13 cellular contexts compared by ENCODE assay signal in the genomic region with DNA sequence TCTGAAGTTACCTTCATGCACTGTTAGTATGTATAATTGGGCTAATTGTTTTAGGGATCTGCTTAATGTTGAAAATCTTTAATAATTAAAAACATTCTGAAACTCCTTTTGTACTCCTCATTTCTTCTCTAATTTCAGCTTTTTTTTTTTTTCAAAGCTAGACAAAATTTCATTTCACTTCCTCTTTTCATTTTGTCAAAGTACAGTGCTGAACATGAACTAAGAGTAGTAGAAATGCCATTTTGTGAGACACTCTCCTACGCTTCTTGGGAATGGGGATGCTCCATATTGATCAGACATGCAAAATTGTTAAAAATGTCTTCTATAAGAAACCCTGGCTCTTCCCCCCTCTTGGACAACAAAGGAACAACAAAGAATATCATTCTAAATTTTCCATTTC. TPM values are rescaled to one million over a fixed set of nuclear protein-coding genes. Genes with fewer than 3 reads are reported as not detected.
DNase-seq lines count a peak whose midpoint lies in the region; ATAC-seq, FAIRE-seq and TF ChIP-seq lines count a peak whose summit lies in the region.
"Had no signal": no experiment of that assay in that cellular context is flagged by ENCODE, and none has a peak within 500 bp of the region (broad histone marks: within the 10 kb centered on the region; RNA-seq: fewer than 3 reads in every experiment).

No MANE protein-coding gene starts in this region.

- WGBS in smooth muscle cell (ENCODE audit: low lambda C conversion rate), result 100% methylated on average over 1 of the region's 1 CpG

- H3K4me1 ChIP-seq in adipocyte (ENCODE audit: control insufficient read depth, insufficient read depth, low read length), result peaks cover 15% of the 10 kb centered on the region
- peaks cover 0 to 7% of the 10 kb centered on the region in 2 donors for H3K4me1 ChIP-seq in kidney (ENCODE audit: control insufficient read depth in 1 of 2, insufficient read depth in 1 of 2, low read depth in 1 of 2, low read length in 2 of 2)
- peaks cover 3% of the 10 kb centered on the region for H3K4me1 ChIP-seq in smooth muscle cell (ENCODE audit: low read depth)

- H3K27me3 ChIP-seq in adipocyte (replicated peaks; ENCODE audit: control insufficient read depth, insufficient read depth, low read length) (no peaks in the 10 kb centered on the region), smooth muscle cell (ENCODE audit: low read depth) (no peaks in the 10 kb centered on the region)

- H3F3A ChIP-seq in smooth muscle cell (ENCODE audit: low read depth), result peaks cover 7% of the 10 kb centered on the region

- peak; percentile 13 to 17 for DNase-seq in AML-193 (lab: John Stamatoyannopoulos, UW)
- DNase-seq in KBM-7, result peak; percentile 68
- DNase-seq in adipocyte (ENCODE audit: low read depth), result no peak
- DNase-seq in kidney, result no peak
- DNase-seq in smooth muscle cell (lab: John Stamatoyannopoulos, UW; ENCODE audit: unreplicated experiment), result no peak
- DNase-seq in HuH-7.5 (ENCODE audit: low spot score), result no peak
- DNase-seq: activated CD4-positive, alpha-beta T cell treated with anti-CD3 and anti-CD28 coated beads, Interleukin-2, amount 10 ng/mL, durations not matched to agents 7 days and 5 days; activated effector memory CD4-positive, alpha-beta T cell treated with Interleukin-2 at 50 U/mL for 16 hours; NCI-H1092; NCI-H526 treated with DMSO at 0.1 percent for 48 hours had no signal

- H3K27ac ChIP-seq in kidney (ENCODE audit: low read depth in 2 of 2, low read length in 2 of 2) (no peak overlapping the region), smooth muscle cell (ENCODE audit: low read depth) (no peak overlapping the region)

- H3K36me3 ChIP-seq in adipocyte (ENCODE audit: control insufficient read depth, insufficient read depth, low read length, severe bottlenecking) (peaks cover 5% of the 10 kb centered on the region), kidney (ENCODE audit: control insufficient read depth in 1 of 2, insufficient read depth in 2 of 2, low read length in 2 of 2) (no peaks in the 10 kb centered on the region), smooth muscle cell (ENCODE audit: low read depth) (no peaks in the 10 kb centered on the region)

- no peaks in the 10 kb centered on the region for H4K20me1 ChIP-seq in smooth muscle cell (ENCODE audit: low read depth)

- TF ChIP-seq CTCF in kidney (IDR thresholded peaks at IDR 0.05; ENCODE audit: borderline replicate concordance, extremely low read depth, insufficient read depth) (no peak), smooth muscle cell (IDR thresholded peaks at IDR 0.05; ENCODE audit: borderline replicate concordance, insufficient read depth, poor library complexity, severe bottlenecking) (no peak)

- no peak overlapping the region for H3K4me2 ChIP-seq in smooth muscle cell

- H3K9ac ChIP-seq in adipocyte (ENCODE audit: low read length) (peak overlapping the region; percentile 88), kidney (ENCODE audit: low read length in 2 of 2) (no peak overlapping the region), smooth muscle cell (ENCODE audit: low read depth) (no peak overlapping the region)

- no peak for FAIRE-seq in kidney (lab: Jason Lieb, UNC)

- H3K9me3 ChIP-seq in adipocyte (ENCODE audit: control insufficient read depth, low read length) (no peaks in the 10 kb centered on the region), kidney (ENCODE audit: control insufficient read depth in 1 of 2, low read length in 2 of 2) (no peaks in the 10 kb centered on the region), smooth muscle cell (replicated peaks; ENCODE audit: low read depth) (no peaks in the 10 kb centered on the region)

- H3K79me2 ChIP-seq in smooth muscle cell (ENCODE audit: low read depth), result no peaks in the 10 kb centered on the region

- ATAC-seq in GM18498 (IDR thresholded peaks at IDR 0.05; ENCODE audit: unreplicated experiment) (peak; percentile 11), GM21717 (IDR thresholded peaks at IDR 0.05; ENCODE audit: unreplicated experiment) (no peak)
- ATAC-seq: sciatic nerve had no signal

- H2AFZ ChIP-seq in smooth muscle cell (ENCODE audit: low read depth), result no peak overlapping the region

- intact Hi-C loops in kidney (cut with DNase I), result no loop called here

- in situ Hi-C loops in KBM-7 (cut with MboI; ENCODE audit: low pct_unique_long_range_greater_than_20kb, low sequenced_read_pairs), result no loop called here

- peak overlapping the region; percentile 86 for H3K4me3 ChIP-seq in adipocyte (ENCODE audit: low read length)
- no peak overlapping the region for H3K4me3 ChIP-seq in kidney (ENCODE audit: low read length in 2 of 2)
- no peak overlapping the region for H3K4me3 ChIP-seq in smooth muscle cell

RNA-seq across cellular contexts. Expression of a gene that starts 1.7 kb away (rescaled TPM):
- total RNA-seq in kidney (1.4 TPM), smooth muscle cell (0.04 TPM in 1 of 2 replicates, not detected in the other)
- polyA plus RNA-seq in kidney (ENCODE audit: insufficient read depth, low read depth, low replicate concordance) (0.17 TPM), smooth muscle cell (not detected in 2 replicates)

Comparison
In these comparisons a context has a peak if more than half of its experiments do, and no peak if none do; other contexts are left out.
1. DNase-seq: peak in AML-193 (2 of 2) and KBM-7 (single experiment); none in adipocyte (single experiment), kidney (single experiment), smooth muscle cell (single experiment) and HuH-7.5 (single experiment).